ENCODE assay signal across 37 cellular contexts in genomic region chr1:30365596-30365995, GRCh38.
"Had no signal": no experiment of that assay in that cellular context is flagged by ENCODE, and none has a peak within 500 bp of the region (broad histone marks: within the 10 kb centered on the region; RNA-seq: fewer than 3 reads in every experiment).

No MANE protein-coding gene starts in this region.

- H3K4me3 ChIP-seq: ascending aorta, cardiac muscle cell had no signal

- H3K36me3 Mint-ChIP-seq: activated CD4-positive, alpha-beta memory T cell treated with anti-CD3 and anti-CD28 coated beads for 36 hours; activated naive CD4-positive, alpha-beta T cell treated with anti-CD3 and anti-CD28 coated beads, Interleukin-2, amount 10 ng/mL, durations not matched to agents 7 days and 5 days; activated naive CD4-positive, alpha-beta T cell treated with anti-CD3 and anti-CD28 coated beads, Interleukin-2, amount 50 U/mL, for 24 hours; activated naive CD8-positive, alpha-beta T cell; activated naive CD8-positive, alpha-beta T cell treated with anti-CD3 and anti-CD28 coated beads, Interleukin-2, amount 10 ng/mL, durations not matched to agents 7 days and 5 days; brain had no signal

- H3K27ac ChIP-seq: ascending aorta, cardiac muscle cell, VCaP had no signal

- H3K9me3 ChIP-seq: ascending aorta had no signal

- H3K27me3 ChIP-seq: ascending aorta, cardiac muscle cell had no signal

- H3K27ac Mint-ChIP-seq: activated B cell treated with CpG ODN at 0.5 μM for 24 hours; activated CD4-positive, alpha-beta memory T cell treated with anti-CD3 and anti-CD28 coated beads for 36 hours; activated CD4-positive, alpha-beta T cell treated with anti-CD3 and anti-CD28 coated beads, Interleukin-2, amount 10 ng/mL, durations not matched to agents 24 days and 14 days; activated CD8-positive, alpha-beta T cell treated with anti-CD3 and anti-CD28 coated beads for 36 hours; activated naive CD4-positive, alpha-beta T cell treated with anti-CD3 and anti-CD28 coated beads, Interleukin-2, amount 10 ng/mL, durations not matched to agents 7 days and 5 days; activated naive CD4-positive, alpha-beta T cell treated with anti-CD3 and anti-CD28 coated beads, Interleukin-2, amount 50 U/mL, for 24 hours; activated naive CD8-positive, alpha-beta T cell; activated naive CD8-positive, alpha-beta T cell treated with anti-CD3 and anti-CD28 coated beads, Interleukin-2, amount 10 ng/mL, durations not matched to agents 7 days and 5 days; activated naive CD8-positive, alpha-beta T cell treated with anti-CD3 and anti-CD28 coated beads, Interleukin-2, amount 50 U/mL, for 24 hours; activated T-cell treated with anti-CD3 and anti-CD28 coated beads, Interleukin-2, amount 50 U/mL, for 24 hours; activated T-helper 2 cell treated with anti-CD3 and anti-CD28 coated beads, Interferon-gamma antibody, Interleukin-2, Interleukin-4, amounts not matched to agents 10 μg/mL and 5 μg/mL and 100 μg/mL, durations not matched to agents 14 hours and 24 hours and 36 hours; brain; T-helper 1 cell treated with Interleukin-12 subunit alpha and Interleukin-12 subunit beta and Interleukin-4 antibody, amounts not matched to agents 30 μg/mL and 1 μg/mL, for 36 hours; T-helper 2 cell treated with Interferon-gamma antibody and Interleukin-4, amounts not matched to agents 5 μg/mL and 100 μg/mL, for 36 hours had no signal

- H3K4me1 ChIP-seq: ascending aorta had no signal

- H3K9me3 Mint-ChIP-seq: activated B cell treated with CpG ODN at 0.5 μM for 24 hours; activated CD4-positive, alpha-beta memory T cell treated with anti-CD3 and anti-CD28 coated beads for 36 hours; activated CD4-positive, alpha-beta T cell treated with anti-CD3 and anti-CD28 coated beads, Interleukin-2, amount 10 ng/mL, durations not matched to agents 24 days and 14 days; activated CD8-positive, alpha-beta T cell treated with anti-CD3 and anti-CD28 coated beads for 36 hours; activated naive CD4-positive, alpha-beta T cell treated with anti-CD3 and anti-CD28 coated beads, Interleukin-2, amount 10 ng/mL, durations not matched to agents 7 days and 5 days; activated naive CD4-positive, alpha-beta T cell treated with anti-CD3 and anti-CD28 coated beads, Interleukin-2, amount 50 U/mL, for 24 hours; activated naive CD8-positive, alpha-beta T cell treated with anti-CD3 and anti-CD28 coated beads, Interleukin-2, amount 10 ng/mL, durations not matched to agents 7 days and 5 days; activated naive CD8-positive, alpha-beta T cell treated with anti-CD3 and anti-CD28 coated beads, Interleukin-2, amount 50 U/mL, for 24 hours; activated T-cell treated with anti-CD3 and anti-CD28 coated beads, Interleukin-2, amount 50 U/mL, for 24 hours; activated T-helper 2 cell treated with anti-CD3 and anti-CD28 coated beads, Interferon-gamma antibody, Interleukin-2, Interleukin-4, amounts not matched to agents 10 μg/mL and 5 μg/mL and 100 μg/mL, durations not matched to agents 14 hours and 24 hours and 36 hours; central memory CD8-positive, alpha-beta T cell; T-helper 1 cell treated with Interleukin-12 subunit alpha and Interleukin-12 subunit beta and Interleukin-4 antibody, amounts not matched to agents 30 μg/mL and 1 μg/mL, for 36 hours; T-helper 2 cell treated with Interferon-gamma antibody and Interleukin-4, amounts not matched to agents 5 μg/mL and 100 μg/mL, for 36 hours had no signal

- H3K36me3 ChIP-seq: ascending aorta, cardiac muscle cell had no signal

- FAIRE-seq: bronchial epithelial cell, TTC549 had no signal

- H3K4me3 Mint-ChIP-seq: activated B cell treated with CpG ODN at 0.5 μM for 24 hours; activated CD4-positive, alpha-beta memory T cell treated with anti-CD3 and anti-CD28 coated beads for 36 hours; activated CD4-positive, alpha-beta T cell treated with anti-CD3 and anti-CD28 coated beads, Interleukin-2, amount 10 ng/mL, durations not matched to agents 24 days and 14 days; activated CD8-positive, alpha-beta T cell treated with anti-CD3 and anti-CD28 coated beads for 36 hours; activated naive CD4-positive, alpha-beta T cell treated with anti-CD3 and anti-CD28 coated beads, Interleukin-2, amount 10 ng/mL, durations not matched to agents 7 days and 5 days; activated naive CD4-positive, alpha-beta T cell treated with anti-CD3 and anti-CD28 coated beads, Interleukin-2, amount 50 U/mL, for 24 hours; activated naive CD8-positive, alpha-beta T cell; activated naive CD8-positive, alpha-beta T cell treated with anti-CD3 and anti-CD28 coated beads, Interleukin-2, amount 10 ng/mL, durations not matched to agents 7 days and 5 days; activated naive CD8-positive, alpha-beta T cell treated with anti-CD3 and anti-CD28 coated beads, Interleukin-2, amount 50 U/mL, for 24 hours; activated T-cell treated with anti-CD3 and anti-CD28 coated beads, Interleukin-2, amount 50 U/mL, for 24 hours; brain; central memory CD8-positive, alpha-beta T cell; T-helper 1 cell treated with Interleukin-12 subunit alpha and Interleukin-12 subunit beta and Interleukin-4 antibody, amounts not matched to agents 30 μg/mL and 1 μg/mL, for 36 hours; T-helper 2 cell treated with Interferon-gamma antibody and Interleukin-4, amounts not matched to agents 5 μg/mL and 100 μg/mL, for 36 hours had no signal

- DNase-seq: activated B cell treated with CpG ODN at 0.5 μM for 24 hours; activated CD4-positive, alpha-beta memory T cell treated with anti-CD3 and anti-CD28 coated beads for 36 hours; activated CD4-positive, alpha-beta T cell treated with anti-CD3 and anti-CD28 coated beads for 4 hours; activated CD4-positive, alpha-beta T cell treated with anti-CD3 and anti-CD28 coated beads, Interleukin-2, amount 10 ng/mL, durations not matched to agents 24 days and 14 days; activated CD4-positive, alpha-beta T cell treated with anti-CD3 and anti-CD28 coated beads, Interleukin-2, amount 50 U/mL, for 1 hour; activated CD4-positive, alpha-beta T cell treated with anti-CD3 and anti-CD28 coated beads, Interleukin-2, amount 50 U/mL, for 4 hours; activated CD4-positive, CD25-positive, alpha-beta regulatory T cell treated with anti-CD3 and anti-CD28 coated beads, Interleukin-2, amount 50 U/mL, for 72 hours; activated CD8-positive, alpha-beta memory T cell treated with anti-CD3 and anti-CD28 coated beads for 24 hours; activated CD8-positive, alpha-beta memory T cell treated with anti-CD3 and anti-CD28 coated beads, Interleukin-2, amount 50 U/mL, for 48 hours; activated CD8-positive, alpha-beta T cell treated with anti-CD3 and anti-CD28 coated beads for 36 hours; activated effector memory CD4-positive, alpha-beta T cell treated with Interleukin-2 at 50 U/mL for 16 hours; activated gamma-delta T cell; activated naive CD4-positive, alpha-beta T cell treated with anti-CD3 and anti-CD28 coated beads, Interleukin-2, amount 10 ng/mL, durations not matched to agents 7 days and 5 days; activated naive CD4-positive, alpha-beta T cell treated with Interleukin-2 at 50 U/mL for 16 hours; activated naive CD8-positive, alpha-beta T cell treated with anti-CD3 and anti-CD28 coated beads, Interleukin-2, amount 10 ng/mL, durations not matched to agents 7 days and 5 days; activated naive CD8-positive, alpha-beta T cell treated with anti-CD3 and anti-CD28 coated beads, Interleukin-2, amount 50 U/mL, for 24 hours; activated T-cell treated with anti-CD3 and anti-CD28 coated beads, Interleukin-2, amount 50 U/mL, for 24 hours; activated T-cell treated with anti-CD3 and anti-CD28 coated beads, Interleukin-2, amount 50 U/mL, for 48 hours; amygdala; anterior cingulate cortex; caudate nucleus; cerebellar nuclear complex; T-helper 1 cell; T-helper 2 cell; T-helper 9 cell had no signal

- H3K4me1 Mint-ChIP-seq: activated B cell treated with CpG ODN at 0.5 μM for 24 hours; activated CD4-positive, alpha-beta T cell treated with anti-CD3 and anti-CD28 coated beads, Interleukin-2, amount 10 ng/mL, durations not matched to agents 24 days and 14 days; activated naive CD4-positive, alpha-beta T cell treated with anti-CD3 and anti-CD28 coated beads, Interleukin-2, amount 10 ng/mL, durations not matched to agents 7 days and 5 days; activated naive CD4-positive, alpha-beta T cell treated with anti-CD3 and anti-CD28 coated beads, Interleukin-2, amount 50 U/mL, for 24 hours; activated naive CD8-positive, alpha-beta T cell treated with anti-CD3 and anti-CD28 coated beads, Interleukin-2, amount 10 ng/mL, durations not matched to agents 7 days and 5 days; activated naive CD8-positive, alpha-beta T cell treated with anti-CD3 and anti-CD28 coated beads, Interleukin-2, amount 50 U/mL, for 24 hours; central memory CD8-positive, alpha-beta T cell had no signal

- ATAC-seq: activated CD8-positive, alpha-beta T cell treated with anti-CD3 and anti-CD28 coated beads for 36 hours; activated naive CD8-positive, alpha-beta T cell treated with anti-CD3 and anti-CD28 coated beads, Interleukin-2, amount 50 U/mL, for 24 hours had no signal
